14 cellular contexts compared by ENCODE assay signal in genomic region chr5:15752886-15753285, GRCh38.
A peak's percentile ranks its signal among the peaks of the same experiment; 100 is the strongest.
DNase-seq lines count a peak whose midpoint lies in the region; ATAC-seq, FAIRE-seq and TF ChIP-seq lines count a peak whose summit lies in the region.
"Had no signal": no experiment of that assay in that cellular context is flagged by ENCODE, and none has a peak within 500 bp of the region (broad histone marks: within the 10 kb centered on the region; RNA-seq: fewer than 3 reads in every experiment).

No MANE protein-coding gene starts in this region.

- TF ChIP-seq CTCF in astrocyte (IDR thresholded peaks at IDR 0.05; ENCODE audit: insufficient read depth, low read depth, low read length) (no peak), left ventricle myocardium inferior (IDR thresholded peaks at IDR 0.05; ENCODE audit: borderline replicate concordance) (no peak)

- no peaks in the 10 kb centered on the region for H3K36me3 ChIP-seq in astrocyte (ENCODE audit: insufficient read depth, low read length)
- no peaks in the 10 kb centered on the region for H3K36me3 ChIP-seq in left ventricle myocardium inferior
- H3K36me3 ChIP-seq in rectal smooth muscle tissue (ENCODE audit: control insufficient read depth, insufficient read depth, low read length) = no peaks in the 10 kb centered on the region

- H3K36me3 Mint-ChIP-seq in astrocyte (ENCODE audit: low read depth, unreplicated experiment) = no peaks in the 10 kb centered on the region
- H3K36me3 Mint-ChIP-seq: CD4-positive, CD25-positive, alpha-beta regulatory T cell had no signal

- H3K27me3 Mint-ChIP-seq in astrocyte (ENCODE audit: low read depth, unreplicated experiment) = no peaks in the 10 kb centered on the region
- H3K27me3 Mint-ChIP-seq: activated CD4-positive, alpha-beta T cell treated with anti-CD3 and anti-CD28 coated beads, Interleukin-2, amount 10 ng/mL, durations not matched to agents 24 days and 14 days; CD4-positive, CD25-positive, alpha-beta regulatory T cell; natural killer cell treated with Interleukin-12 subunit alpha and Interleukin-12 subunit beta and Interleukin-15 and Interleukin-18, amount 100 ng/mL, for 72 hours had no signal

- no peaks in the 10 kb centered on the region for H3K27me3 ChIP-seq in astrocyte (ENCODE audit: insufficient read depth, low read length)
- H3K27me3 ChIP-seq in left ventricle myocardium inferior (ENCODE audit: low read depth) = no peaks in the 10 kb centered on the region
- no peaks in the 10 kb centered on the region for H3K27me3 ChIP-seq in rectal smooth muscle tissue (ENCODE audit: control insufficient read depth, insufficient read depth, low read length)

- H3K4me1 ChIP-seq in astrocyte (ENCODE audit: insufficient read depth, low read length) (no peaks in the 10 kb centered on the region), left ventricle myocardium inferior (peaks cover 34% of the 10 kb centered on the region), rectal smooth muscle tissue (ENCODE audit: control insufficient read depth, insufficient read depth, low read length) (no peaks in the 10 kb centered on the region)

- H3K9me3 ChIP-seq in astrocyte (ENCODE audit: insufficient read depth, low read depth, low read length) (no peaks in the 10 kb centered on the region), left ventricle myocardium inferior (replicated peaks) (peaks cover 12% of the 10 kb centered on the region)

- H3K27ac Mint-ChIP-seq in astrocyte (ENCODE audit: unreplicated experiment) = no peak overlapping the region
- H3K27ac Mint-ChIP-seq: activated CD4-positive, alpha-beta T cell treated with anti-CD3 and anti-CD28 coated beads, Interleukin-2, amount 10 ng/mL, durations not matched to agents 24 days and 14 days; CD4-positive, CD25-positive, alpha-beta regulatory T cell; natural killer cell treated with Interleukin-12 subunit alpha and Interleukin-12 subunit beta and Interleukin-15 and Interleukin-18, amount 100 ng/mL, for 72 hours had no signal

- H3K9me3 Mint-ChIP-seq in astrocyte (ENCODE audit: unreplicated experiment) = no peaks in the 10 kb centered on the region
- H3K9me3 Mint-ChIP-seq: activated CD4-positive, alpha-beta T cell treated with anti-CD3 and anti-CD28 coated beads, Interleukin-2, amount 10 ng/mL, durations not matched to agents 24 days and 14 days; natural killer cell treated with Interleukin-12 subunit alpha and Interleukin-12 subunit beta and Interleukin-15 and Interleukin-18, amount 100 ng/mL, for 72 hours had no signal

- H3K4me1 Mint-ChIP-seq in astrocyte (ENCODE audit: low read depth, unreplicated experiment) = peaks cover 31% of the 10 kb centered on the region
- H3K4me1 Mint-ChIP-seq: activated CD4-positive, alpha-beta T cell treated with anti-CD3 and anti-CD28 coated beads, Interleukin-2, amount 10 ng/mL, durations not matched to agents 24 days and 14 days; CD4-positive, CD25-positive, alpha-beta regulatory T cell had no signal

- peak overlapping the region; percentile 75 for H3K4me2 ChIP-seq in astrocyte (ENCODE audit: low read length)

- ATAC-seq in GM21825 (IDR thresholded peaks at IDR 0.05; ENCODE audit: unreplicated experiment) = no peak
- ATAC-seq: natural killer cell treated with Interleukin-12 subunit alpha and Interleukin-12 subunit beta and Interleukin-15 and Interleukin-18, amount 100 ng/mL, for 72 hours had no signal

- H2AFZ ChIP-seq in astrocyte (ENCODE audit: low read depth, low read length) = no peak overlapping the region

- H3K4me3 Mint-ChIP-seq in astrocyte (ENCODE audit: unreplicated experiment) = no peak overlapping the region
- H3K4me3 Mint-ChIP-seq: activated CD4-positive, alpha-beta T cell treated with anti-CD3 and anti-CD28 coated beads, Interleukin-2, amount 10 ng/mL, durations not matched to agents 24 days and 14 days; CD4-positive, CD25-positive, alpha-beta regulatory T cell; natural killer cell treated with Interleukin-12 subunit alpha and Interleukin-12 subunit beta and Interleukin-15 and Interleukin-18, amount 100 ng/mL, for 72 hours had no signal

- FAIRE-seq in astrocyte (lab: Jason Lieb, UNC) = no peak
- FAIRE-seq: H54 had no signal

- DNase-seq in ELF-1 (ENCODE audit: low read depth, low spot score) = peak; percentile 10
- peak; percentile 17 for DNase-seq in astrocyte (ENCODE audit: low read depth)
- peak; percentile 73 for DNase-seq in left ventricle myocardium inferior
- no peak for DNase-seq in mesenteric fat pad (ENCODE audit: low spot score)
- no peak for DNase-seq in MV-4-11 (lab: John Stamatoyannopoulos, UW)
- no peak for DNase-seq in stimulated activated CD4-positive, alpha-beta T cell treated with anti-CD3 and anti-CD28 coated beads, Interleukin-2, amount 100 ng/mL, for 24 hours
- DNase-seq: activated CD4-positive, alpha-beta T cell treated with anti-CD3 and anti-CD28 coated beads, Interleukin-2, amount 10 ng/mL, durations not matched to agents 24 days and 14 days; activated naive CD4-positive, alpha-beta T cell treated with Interleukin-2 at 50 U/mL for 16 hours; CD4-positive, CD25-positive, alpha-beta regulatory T cell; Karpas-422 had no signal

- H4K20me1 ChIP-seq in astrocyte (ENCODE audit: insufficient read depth, low read length) = peaks cover 29% of the 10 kb centered on the region

- intact Hi-C loops in left ventricle myocardium inferior (cut with micrococcal nuclease) = no loop called here

- H3K27ac ChIP-seq in astrocyte (ENCODE audit: low read depth, low read length) (no peak overlapping the region), left ventricle myocardium inferior (replicated peaks) (no peak overlapping the region), rectal smooth muscle tissue (ENCODE audit: low read depth, low read length) (no peak overlapping the region)

- H3K79me2 ChIP-seq in astrocyte (ENCODE audit: insufficient read depth, low read length) = peaks cover 11% of the 10 kb centered on the region

- H3K4me3 ChIP-seq in astrocyte (ENCODE audit: insufficient read depth, low read depth, low read length) = peak overlapping the region; percentile 38
- H3K4me3 ChIP-seq in left ventricle myocardium inferior = peak overlapping the region; percentile 59
- peak overlapping the region; percentile 26 for H3K4me3 ChIP-seq in rectal smooth muscle tissue (ENCODE audit: low read length)

- H3K9ac ChIP-seq in astrocyte (ENCODE audit: low read length) (no peak overlapping the region), rectal smooth muscle tissue (ENCODE audit: low read length) (no peak overlapping the region)

Comparison
In these comparisons a context has a peak if more than half of its experiments do, and no peak if none do; other contexts are left out.
1. DNase-seq: peak in ELF-1 (single experiment), astrocyte (single experiment) and left ventricle myocardium inferior (single experiment); none in mesenteric fat pad (single experiment), MV-4-11 (single experiment) and stimulated activated CD4-positive, alpha-beta T cell treated with anti-CD3 and anti-CD28 coated beads, Interleukin-2, amount 100 ng/mL, for 24 hours (0 of 2).
2. Peak in every context shown above with its lines, with median percentiles within 50 percentile points of each other: H3K4me3 ChIP-seq.